Comparison of ENCODE assay signal across 21 cellular contexts in genomic region chr22:38005943-38006342, GRCh38. TPM values are rescaled to one million over a fixed set of nuclear protein-coding genes. Genes with fewer than 3 reads are reported as not detected.
DNase-seq lines count a peak whose midpoint lies in the region; ATAC-seq, FAIRE-seq and TF ChIP-seq lines count a peak whose summit lies in the region.
"Had no signal": no experiment of that assay in that cellular context is flagged by ENCODE, and none has a peak within 500 bp of the region (broad histone marks: within the 10 kb centered on the region; RNA-seq: fewer than 3 reads in every experiment).

No MANE protein-coding gene starts in this region.

- intact Hi-C loops in HepG2 (cut with micrococcal nuclease; ENCODE audit: unreplicated experiment) (no loop called here), right lobe of liver (cut with DNase I) (no loop called here)

- H3K4me1 ChIP-seq in HepG2 (ENCODE audit: insufficient read depth, low read length) = peaks cover 51% of the 10 kb centered on the region
- no peaks in the 10 kb centered on the region for H3K4me1 ChIP-seq in right lobe of liver
- H3K4me1 ChIP-seq: A549 had no signal

- ATAC-seq in HepG2 (no peak), right lobe of liver (no peak)
- ATAC-seq: A549, HCT116 had no signal

- H3K4me3 ChIP-seq in HepG2 (replicated peaks in 1 of 3; ENCODE audit: insufficient read depth in 1 of 3, low read depth in 2 of 3, low read length in 3 of 3) = no peak overlapping the region
- H3K4me3 ChIP-seq in right lobe of liver = no peak overlapping the region
- H3K4me3 ChIP-seq: A549 had no signal

- FAIRE-seq in HepG2 (lab: Jason Lieb, UNC) = no peak
- FAIRE-seq: A549, HTR-8/SVneo had no signal

- 78% methylated on average over 6 of the region's 6 CpGs for WGBS in HepG2 (ENCODE audit: low lambda C conversion rate)
- 93% methylated on average over 5 of the region's 6 CpGs for WGBS in right lobe of liver (ENCODE audit: insufficient coverage, low coverage, low lambda C conversion rate, missing lambda C conversion rate)

- CTCF ChIA-PET in HepG2 (lab: Yijun Ruan, JAX; ENCODE audit: low intra/inter-chr PET ratio, low total read pairs) = no interaction called here

- no TSS peak for BruUV-seq in HepG2 (replicated peaks; lab: Mats Ljungman, UMichigan)

- no peaks in the 10 kb centered on the region for H4K20me1 ChIP-seq in HepG2 (ENCODE audit: insufficient read depth, low read length)

- no peak for DNase-seq in HepG2 (ENCODE audit: low spot score)
- no peak for DNase-seq in right lobe of liver
- DNase-seq in substantia nigra (lab: John Stamatoyannopoulos, UW) = no peak
- no peak for DNase-seq in GM03348 (ENCODE audit: low spot score)
- no peak for DNase-seq in activated gamma-delta T cell (lab: John Stamatoyannopoulos, UW)
- DNase-seq in HuH-7.5 (ENCODE audit: low spot score) = no peak
- DNase-seq: AML-193; CD4-positive, alpha-beta memory T cell; DMS153; DMS79; GDM1; GOT3; H7 had no signal

- H3K9ac ChIP-seq in HepG2 (ENCODE audit: insufficient read depth, low read depth, low read length) = no peak overlapping the region

- TF ChIP-seq EP300 in HepG2 (IDR thresholded peaks at IDR 0.05; ENCODE audit: low read depth in 2 of 2, low read length in 2 of 2) (no peak), HepG2 (CRISPR knock-in tag; IDR thresholded peaks at IDR 0.05; ENCODE audit: borderline replicate concordance) (no peak)

- H3K9me3 ChIP-seq in HepG2 (ENCODE audit: low read length) (no peaks in the 10 kb centered on the region), right lobe of liver (no peaks in the 10 kb centered on the region)
- H3K9me3 ChIP-seq: A549 had no signal

- H2AFZ ChIP-seq in HepG2 (ENCODE audit: low read length) = no peak overlapping the region

- TF ChIP-seq RAD21 in HepG2 (CRISPR knock-in tag; IDR thresholded peaks at IDR 0.05) = no peak

- no peak for TF ChIP-seq POLR2A in HepG2 (IDR thresholded peaks at IDR 0.05; ENCODE audit: insufficient read depth in 1 of 2, low read depth in 2 of 2, low read length in 2 of 2)
- no peak for TF ChIP-seq POLR2A in right lobe of liver (IDR thresholded peaks at IDR 0.05)

- TF ChIP-seq CTCF in HepG2 (CRISPR knock-in tag; IDR thresholded peaks at IDR 0.05) (no peak), right lobe of liver (IDR thresholded peaks at IDR 0.05) (no peak)

- no peaks in the 10 kb centered on the region for H3K79me2 ChIP-seq in HepG2 (ENCODE audit: insufficient read depth, low read length)

- in situ Hi-C loops in HepG2 (cut with HindIII; ENCODE audit: extremely low pct_ligation_motif_present, low pct_unique_long_range_greater_than_20kb) = no loop called here

- H3K27me3 ChIP-seq in HepG2 (ENCODE audit: control insufficient read depth in 1 of 2, insufficient read depth in 2 of 2, low read length in 2 of 2) (no peaks in the 10 kb centered on the region), right lobe of liver (no peaks in the 10 kb centered on the region)

- H3K36me3 ChIP-seq in HepG2 (replicated peaks in 1 of 2; ENCODE audit: control insufficient read depth in 1 of 2, insufficient read depth in 2 of 2, low read length in 2 of 2) (no peaks in the 10 kb centered on the region), right lobe of liver (no peaks in the 10 kb centered on the region)

- no peak overlapping the region for H3K4me2 ChIP-seq in HepG2 (ENCODE audit: low read depth, low read length)
- H3K4me2 ChIP-seq: A549 had no signal

- H3K27ac ChIP-seq in HepG2 (ENCODE audit: extremely low read length, insufficient read depth, low read length) = no peak overlapping the region
- no peak overlapping the region for H3K27ac ChIP-seq in right lobe of liver
- H3K27ac ChIP-seq in cingulate gyrus (ENCODE audit: low read depth, low read length) = peak overlapping the region; percentile 63
- peak overlapping the region; percentile 78 for H3K27ac ChIP-seq in substantia nigra (ENCODE audit: low read depth, low read length, poor library complexity, severe bottlenecking)
- H3K27ac ChIP-seq: 22Rv1, A549 had no signal

- POLR2A ChIA-PET in HepG2 (lab: Yijun Ruan, JAX) = no interaction called here

RNA-seq across cellular contexts. Expression of gene SOX10, which starts 21.6 kb away (rescaled TPM):
- total RNA-seq in HepG2 (2016; rRNA removed; fragmentation: Illumina TruSeq; extraction: Trizol) (not detected in 2 replicates), right lobe of liver (under 1 TPM in 2 of 6 experiments, not detected in 4; 0.24 to 0.29 TPM)
- total RNA-seq in HepG2 (2016; cell fraction: cytosol; rRNA removed; fragmentation: Illumina TruSeq; extraction: Trizol; ENCODE audit: low read depth) = not detected in 2 replicates
- total RNA-seq in HepG2 (2016; cell fraction: insoluble cytoplasmic fraction; rRNA removed; fragmentation: Illumina TruSeq; extraction: Trizol) = not detected in 2 replicates
- not detected in 2 replicates for total RNA-seq in HepG2 (2016; cell fraction: membrane; rRNA removed; fragmentation: Illumina TruSeq; extraction: Trizol)
- not detected in 2 replicates for total RNA-seq in HepG2 (2016; cell fraction: nucleus; rRNA removed; fragmentation: Illumina TruSeq; extraction: Trizol)
- not detected in 2 replicates for polyA plus RNA-seq in HepG2 (2011; rRNA removed)
- not detected in 2 replicates for polyA plus RNA-seq in HepG2 (2011; cell fraction: cytosol; rRNA removed)
- not detected in 2 replicates for polyA plus RNA-seq in HepG2 (2011; cell fraction: nucleus; rRNA removed)
- 0.04 TPM in 1 of 2 replicates, not detected in the other for polyA plus RNA-seq in HepG2 (2012)
- not detected in 2 replicates for polyA plus RNA-seq in HepG2 (2016; cell fraction: cytosol; fragmentation: Illumina TruSeq; extraction: Trizol; ENCODE audit: low read depth)
- polyA plus RNA-seq in HepG2 (2016; cell fraction: insoluble cytoplasmic fraction; fragmentation: Illumina TruSeq; extraction: Trizol; ENCODE audit: low read depth) = not detected in 2 replicates
- not detected in 2 replicates for polyA plus RNA-seq in HepG2 (2016; cell fraction: membrane; fragmentation: Illumina TruSeq; extraction: Trizol; ENCODE audit: low read depth)
- polyA plus RNA-seq in HepG2 (2016; cell fraction: nucleus; fragmentation: Illumina TruSeq; extraction: Trizol; ENCODE audit: insufficient read depth, low read depth) = not detected in 2 replicates
- polyA minus RNA-seq in HepG2 (2011; rRNA and poly(A)+ RNA removed; ENCODE audit: low replicate concordance) = not detected in 2 replicates
- polyA minus RNA-seq in HepG2 (2011; cell fraction: cytosol; rRNA and poly(A)+ RNA removed) = not detected in 2 replicates
- not detected in 2 replicates for polyA minus RNA-seq in HepG2 (2011; cell fraction: nucleus; rRNA and poly(A)+ RNA removed)
- total RNA-seq: CD4-positive, alpha-beta memory T cell; Daoy had no signal
- polyA plus RNA-seq: A549; BJ; CD14-positive monocyte; CD4-positive, alpha-beta memory T cell had no signal

RNA-seq across cellular contexts. Expression of gene PICK1, which starts 51.3 kb away (rescaled TPM):
- 16.0 and 19.3 TPM in 2 replicates for total RNA-seq in HepG2 (2016; rRNA removed; fragmentation: Illumina TruSeq; extraction: Trizol)
- 5.2 and 7.0 TPM in 2 replicates for total RNA-seq in HepG2 (2016; cell fraction: cytosol; rRNA removed; fragmentation: Illumina TruSeq; extraction: Trizol; ENCODE audit: low read depth)
- 12.5 and 21.2 TPM in 2 replicates for total RNA-seq in HepG2 (2016; cell fraction: insoluble cytoplasmic fraction; rRNA removed; fragmentation: Illumina TruSeq; extraction: Trizol)
- 5.1 and 6.4 TPM in 2 replicates for total RNA-seq in HepG2 (2016; cell fraction: membrane; rRNA removed; fragmentation: Illumina TruSeq; extraction: Trizol)
- 23.0 and 24.4 TPM in 2 replicates for total RNA-seq in HepG2 (2016; cell fraction: nucleus; rRNA removed; fragmentation: Illumina TruSeq; extraction: Trizol)
- 25.3 and 28.9 TPM in 2 replicates for polyA plus RNA-seq in HepG2 (2011; rRNA removed)
- 16.7 and 22.6 TPM in 2 replicates for polyA plus RNA-seq in HepG2 (2011; cell fraction: cytosol; rRNA removed)
- polyA plus RNA-seq in HepG2 (2011; cell fraction: nucleus; rRNA removed) = 156 and 186 TPM in 2 replicates
- 11.1 and 11.5 TPM in 2 replicates for polyA plus RNA-seq in HepG2 (2012)
- polyA plus RNA-seq in HepG2 (2016; cell fraction: cytosol; fragmentation: Illumina TruSeq; extraction: Trizol; ENCODE audit: low read depth) = 1.6 and 2.0 TPM in 2 replicates
- 13.6 and 16.4 TPM in 2 replicates for polyA plus RNA-seq in HepG2 (2016; cell fraction: insoluble cytoplasmic fraction; fragmentation: Illumina TruSeq; extraction: Trizol; ENCODE audit: low read depth)
- 2.3 and 3.1 TPM in 2 replicates for polyA plus RNA-seq in HepG2 (2016; cell fraction: membrane; fragmentation: Illumina TruSeq; extraction: Trizol; ENCODE audit: low read depth)
- 45.3 and 47.7 TPM in 2 replicates for polyA plus RNA-seq in HepG2 (2016; cell fraction: nucleus; fragmentation: Illumina TruSeq; extraction: Trizol; ENCODE audit: insufficient read depth, low read depth)
- 19.1 and 21.9 TPM in 2 replicates for polyA minus RNA-seq in HepG2 (2011; rRNA and poly(A)+ RNA removed; ENCODE audit: low replicate concordance)
- 5.4 and 6.4 TPM in 2 replicates for polyA minus RNA-seq in HepG2 (2011; cell fraction: cytosol; rRNA and poly(A)+ RNA removed)
- 26.1 and 32.8 TPM in 2 replicates for polyA minus RNA-seq in HepG2 (2011; cell fraction: nucleus; rRNA and poly(A)+ RNA removed)
- 10 to 100 TPM; 13.0 to 26.4 (median 20.3) TPM for total RNA-seq in right lobe of liver

RNA-seq across cellular contexts. Expression of gene POLR2F, which starts 52.4 kb away (rescaled TPM):
- total RNA-seq in HepG2 (2016; rRNA removed; fragmentation: Illumina TruSeq; extraction: Trizol) (135 and 147 TPM in 2 replicates), right lobe of liver (10 to 100 TPM; 42.4 to 60.5 (median 56.3) TPM)
- total RNA-seq in HepG2 (2016; cell fraction: cytosol; rRNA removed; fragmentation: Illumina TruSeq; extraction: Trizol; ENCODE audit: low read depth) = 107 and 130 TPM in 2 replicates
- 141 and 150 TPM in 2 replicates for total RNA-seq in HepG2 (2016; cell fraction: insoluble cytoplasmic fraction; rRNA removed; fragmentation: Illumina TruSeq; extraction: Trizol)
- 184 and 188 TPM in 2 replicates for total RNA-seq in HepG2 (2016; cell fraction: membrane; rRNA removed; fragmentation: Illumina TruSeq; extraction: Trizol)
- total RNA-seq in HepG2 (2016; cell fraction: nucleus; rRNA removed; fragmentation: Illumina TruSeq; extraction: Trizol) = 49.0 and 50.7 TPM in 2 replicates
- 136 and 158 TPM in 2 replicates for polyA plus RNA-seq in HepG2 (2011; rRNA removed)
- 155 and 221 TPM in 2 replicates for polyA plus RNA-seq in HepG2 (2011; cell fraction: cytosol; rRNA removed)
- 72.1 and 83.3 TPM in 2 replicates for polyA plus RNA-seq in HepG2 (2011; cell fraction: nucleus; rRNA removed)
- 135 and 152 TPM in 2 replicates for polyA plus RNA-seq in HepG2 (2012)
- polyA plus RNA-seq in HepG2 (2016; cell fraction: cytosol; fragmentation: Illumina TruSeq; extraction: Trizol; ENCODE audit: low read depth) = 196 and 219 TPM in 2 replicates
- 220 TPM in 2 replicates for polyA plus RNA-seq in HepG2 (2016; cell fraction: insoluble cytoplasmic fraction; fragmentation: Illumina TruSeq; extraction: Trizol; ENCODE audit: low read depth)
- 238 and 251 TPM in 2 replicates for polyA plus RNA-seq in HepG2 (2016; cell fraction: membrane; fragmentation: Illumina TruSeq; extraction: Trizol; ENCODE audit: low read depth)
- polyA plus RNA-seq in HepG2 (2016; cell fraction: nucleus; fragmentation: Illumina TruSeq; extraction: Trizol; ENCODE audit: insufficient read depth, low read depth) = 117 and 120 TPM in 2 replicates
- polyA minus RNA-seq in HepG2 (2011; rRNA and poly(A)+ RNA removed; ENCODE audit: low replicate concordance) = 30.1 and 40.6 TPM in 2 replicates
- 33.1 TPM in 2 replicates for polyA minus RNA-seq in HepG2 (2011; cell fraction: cytosol; rRNA and poly(A)+ RNA removed)
- 14.9 and 15.7 TPM in 2 replicates for polyA minus RNA-seq in HepG2 (2011; cell fraction: nucleus; rRNA and poly(A)+ RNA removed)

RNA-seq across cellular contexts. Expression of gene C22orf23, which starts 52.5 kb away (rescaled TPM):
- total RNA-seq in HepG2 (2016; rRNA removed; fragmentation: Illumina TruSeq; extraction: Trizol) (0.24 and 0.32 TPM in 2 replicates), right lobe of liver (under 1 TPM in 1 of 6 experiments, not detected in 5; 0.40 TPM)
- total RNA-seq in HepG2 (2016; cell fraction: cytosol; rRNA removed; fragmentation: Illumina TruSeq; extraction: Trizol; ENCODE audit: low read depth) = 0.40 and 0.44 TPM in 2 replicates
- total RNA-seq in HepG2 (2016; cell fraction: insoluble cytoplasmic fraction; rRNA removed; fragmentation: Illumina TruSeq; extraction: Trizol) = 0.22 and 0.28 TPM in 2 replicates
- 0.68 and 1.1 TPM in 2 replicates for total RNA-seq in HepG2 (2016; cell fraction: membrane; rRNA removed; fragmentation: Illumina TruSeq; extraction: Trizol)
- total RNA-seq in HepG2 (2016; cell fraction: nucleus; rRNA removed; fragmentation: Illumina TruSeq; extraction: Trizol) = 0.50 TPM in 2 replicates
- polyA plus RNA-seq in HepG2 (2011; rRNA removed) = 0.21 and 0.24 TPM in 2 replicates
- 0.13 and 0.25 TPM in 2 replicates for polyA plus RNA-seq in HepG2 (2011; cell fraction: cytosol; rRNA removed)
- polyA plus RNA-seq in HepG2 (2011; cell fraction: nucleus; rRNA removed) = 0.34 and 0.45 TPM in 2 replicates
- 0.21 and 0.31 TPM in 2 replicates for polyA plus RNA-seq in HepG2 (2012)
- polyA plus RNA-seq in HepG2 (2016; cell fraction: cytosol; fragmentation: Illumina TruSeq; extraction: Trizol; ENCODE audit: low read depth) = 0.36 and 0.62 TPM in 2 replicates
- 0.39 and 0.41 TPM in 2 replicates for polyA plus RNA-seq in HepG2 (2016; cell fraction: insoluble cytoplasmic fraction; fragmentation: Illumina TruSeq; extraction: Trizol; ENCODE audit: low read depth)
- polyA plus RNA-seq in HepG2 (2016; cell fraction: membrane; fragmentation: Illumina TruSeq; extraction: Trizol; ENCODE audit: low read depth) = 0.43 and 0.85 TPM in 2 replicates
- polyA plus RNA-seq in HepG2 (2016; cell fraction: nucleus; fragmentation: Illumina TruSeq; extraction: Trizol; ENCODE audit: insufficient read depth, low read depth) = 0.55 TPM in 1 of 2 replicates, not detected in the other
- 0.21 and 0.34 TPM in 2 replicates for polyA minus RNA-seq in HepG2 (2011; rRNA and poly(A)+ RNA removed; ENCODE audit: low replicate concordance)
- not detected in 2 replicates for polyA minus RNA-seq in HepG2 (2011; cell fraction: cytosol; rRNA and poly(A)+ RNA removed)
- polyA minus RNA-seq in HepG2 (2011; cell fraction: nucleus; rRNA and poly(A)+ RNA removed) = 0.77 TPM in 1 of 2 replicates, not detected in the other
- total RNA-seq: CD4-positive, alpha-beta memory T cell had no signal
- polyA plus RNA-seq: CD14-positive monocyte; CD4-positive, alpha-beta memory T cell had no signal

Comparison
In these comparisons a context has a peak if more than half of its experiments do, and no peak if none do; other contexts are left out.
1. H3K27ac ChIP-seq: peak in cingulate gyrus (single experiment) and substantia nigra (single experiment); none in HepG2 (single experiment) and right lobe of liver (0 of 3).